Comparison of ENCODE assay signal across 12 cellular contexts in genomic region chr7:69898189-69898588, GRCh38.
DNase-seq lines count a peak whose midpoint lies in the region; ATAC-seq and TF ChIP-seq lines count a peak whose summit lies in the region.
"Had no signal": no experiment of that assay in that cellular context is flagged by ENCODE, and none has a peak within 500 bp of the region (broad histone marks: within the 10 kb centered on the region; RNA-seq: fewer than 3 reads in every experiment).

No MANE protein-coding gene starts in this region.

- CTCF ChIA-PET in Calu3 (lab: Charles Lee) = no interaction called here

- H2AFZ ChIP-seq in GM23248 = no peak overlapping the region

- H3K27ac ChIP-seq in GM23248 (no peak overlapping the region), foreskin keratinocyte (no peak overlapping the region)

- H3K9me3 Mint-ChIP-seq in Calu3 (ENCODE audit: low read depth, unreplicated experiment) = no peaks in the 10 kb centered on the region

- H3K27me3 ChIP-seq in GM23248 (replicated peaks; ENCODE audit: insufficient read depth) (no peaks in the 10 kb centered on the region), foreskin keratinocyte (no peaks in the 10 kb centered on the region)

- H3K9me3 ChIP-seq in GM23248 (ENCODE audit: low read depth) (no peaks in the 10 kb centered on the region), mucosa of descending colon (no peaks in the 10 kb centered on the region)

- no peak overlapping the region for H3K4me2 ChIP-seq in GM23248 (ENCODE audit: unreplicated experiment)

- H3K79me2 ChIP-seq in GM23248 (ENCODE audit: insufficient read depth) = no peaks in the 10 kb centered on the region

- H3K4me1 ChIP-seq in GM23248 (ENCODE audit: insufficient read depth) = no peaks in the 10 kb centered on the region
- no peaks in the 10 kb centered on the region for H3K4me1 ChIP-seq in mucosa of descending colon (ENCODE audit: low read depth)
- H3K4me1 ChIP-seq in foreskin keratinocyte = no peaks in the 10 kb centered on the region

- no peaks in the 10 kb centered on the region for H3K27me3 Mint-ChIP-seq in Calu3 (ENCODE audit: unreplicated experiment)

- no peaks in the 10 kb centered on the region for H3K9me2 ChIP-seq in GM23248 (ENCODE audit: insufficient read depth)

- H3K36me3 Mint-ChIP-seq in Calu3 (ENCODE audit: insufficient read depth, unreplicated experiment) = no peaks in the 10 kb centered on the region

- no peak overlapping the region for H3K4me3 ChIP-seq in GM23248
- H3K4me3 ChIP-seq in mucosa of descending colon = no peak overlapping the region

- in situ Hi-C loops in GM13977 (cut with MboI; ENCODE audit: low pct_unique_long_range_greater_than_20kb, low sequenced_read_pairs, unreplicated experiment) (no loop called here), GM23248 (cut with MboI) (no loop called here)

- no peak overlapping the region for H3K9ac ChIP-seq in GM23248

- BruUV-seq in Calu3 (replicated peaks; lab: Mats Ljungman, UMichigan) = no TSS peak

- H3K4me3 Mint-ChIP-seq in Calu3 (ENCODE audit: low read depth, unreplicated experiment) = no peak overlapping the region

- H3K36me3 ChIP-seq in GM23248 (ENCODE audit: low read depth) (no peaks in the 10 kb centered on the region), mucosa of descending colon (ENCODE audit: low read depth) (no peaks in the 10 kb centered on the region)

- TF ChIP-seq CTCF in GM13977 (IDR thresholded peaks at IDR 0.05; ENCODE audit: extremely low read depth, insufficient read depth, missing control alignments) (no peak), GM20000 (IDR thresholded peaks at IDR 0.05; ENCODE audit: extremely low read depth, missing control alignments) (no peak), Calu3 (IDR thresholded peaks at IDR 0.05; ENCODE audit: unreplicated experiment) (no peak), mucosa of descending colon (IDR thresholded peaks at IDR 0.05) (no peak), foreskin keratinocyte (conservative IDR thresholded peaks at IDR 0.05) (no peak)

- H3K27ac Mint-ChIP-seq in Calu3 (ENCODE audit: unreplicated experiment) = no peak overlapping the region

- H4K20me1 ChIP-seq in GM23248 (ENCODE audit: insufficient read depth) = no peaks in the 10 kb centered on the region

- intact Hi-C loops in Calu3 (cut with micrococcal nuclease; ENCODE audit: unreplicated experiment) = no loop called here
- intact Hi-C loops in mucosa of descending colon (cut with DNase I, micrococcal nuclease) = no loop called here

- H3K4me1 Mint-ChIP-seq in Calu3 (ENCODE audit: low read depth, unreplicated experiment) = no peaks in the 10 kb centered on the region

- ATAC-seq in HG03060 (IDR thresholded peaks at IDR 0.05; ENCODE audit: low read depth, unreplicated experiment) = peak; percentile 83
- ATAC-seq in mucosa of descending colon = no peak
- ATAC-seq in foreskin keratinocyte = no peak

- peak; percentile 24 for DNase-seq in GM13977 (ENCODE audit: low spot score)
- peak; percentile 46 for DNase-seq in GM20000 (ENCODE audit: low spot score)
- DNase-seq in NCI-H526 treated with DMSO at 0.1 percent for 48 hours (lab: John Stamatoyannopoulos, UW) = peak; percentile 91
- DNase-seq in GM23248 = no peak
- DNase-seq in Calu3 = no peak
- no peak for DNase-seq in mucosa of descending colon
- DNase-seq in foreskin keratinocyte = no peak
- DNase-seq: central memory CD4-positive, alpha-beta T cell; GF-D8; H7; KBM-7 had no signal

- 55 to 63% methylated on average over 2 of the region's 2 CpGs for WGBS in GM23248 (ENCODE audit: low coverage in 1 of 2, low lambda C conversion rate in 2 of 2, missing lambda C conversion rate in 2 of 2), 2 experiments

- H3F3A ChIP-seq in GM23248 (ENCODE audit: insufficient read depth) = no peaks in the 10 kb centered on the region

Comparison
In these comparisons a context has a peak if more than half of its experiments do, and no peak if none do; other contexts are left out.
1. DNase-seq: peak in GM13977 (single experiment), GM20000 (single experiment) and NCI-H526 treated with DMSO at 0.1 percent for 48 hours (single experiment); none in GM23248 (single experiment), Calu3 (single experiment), mucosa of descending colon (0 of 3) and foreskin keratinocyte (0 of 2).